Comparison of ENCODE assay signal across 2 cellular contexts in the genomic region with DNA sequence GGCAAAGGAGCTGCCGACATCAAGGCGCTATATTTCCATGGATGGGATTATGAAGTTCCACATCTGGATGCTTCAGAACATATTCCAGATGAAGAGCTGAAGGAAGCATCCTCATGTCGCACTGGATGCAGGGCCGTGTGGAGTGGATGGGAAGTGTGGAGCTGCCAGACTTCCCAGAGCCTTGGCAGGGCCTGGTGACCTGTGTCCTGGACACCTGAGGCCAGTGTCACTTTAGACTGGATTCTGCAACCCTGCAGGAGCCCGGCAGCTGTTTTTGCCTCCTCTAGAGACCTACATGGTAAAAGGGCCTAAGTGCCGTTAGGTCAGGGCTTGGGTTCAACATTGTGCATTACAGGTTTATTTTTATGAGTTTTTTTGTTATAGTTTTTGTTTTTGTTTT.
TF ChIP-seq lines count a peak whose summit lies in the region.

No MANE protein-coding gene starts in this region.

TF ChIP-seq in GM23338, 12 proteins besides CTCF, POLR2A, EP300 and RAD21 (continues in another document):
- TF ChIP-seq, protein P1, sequence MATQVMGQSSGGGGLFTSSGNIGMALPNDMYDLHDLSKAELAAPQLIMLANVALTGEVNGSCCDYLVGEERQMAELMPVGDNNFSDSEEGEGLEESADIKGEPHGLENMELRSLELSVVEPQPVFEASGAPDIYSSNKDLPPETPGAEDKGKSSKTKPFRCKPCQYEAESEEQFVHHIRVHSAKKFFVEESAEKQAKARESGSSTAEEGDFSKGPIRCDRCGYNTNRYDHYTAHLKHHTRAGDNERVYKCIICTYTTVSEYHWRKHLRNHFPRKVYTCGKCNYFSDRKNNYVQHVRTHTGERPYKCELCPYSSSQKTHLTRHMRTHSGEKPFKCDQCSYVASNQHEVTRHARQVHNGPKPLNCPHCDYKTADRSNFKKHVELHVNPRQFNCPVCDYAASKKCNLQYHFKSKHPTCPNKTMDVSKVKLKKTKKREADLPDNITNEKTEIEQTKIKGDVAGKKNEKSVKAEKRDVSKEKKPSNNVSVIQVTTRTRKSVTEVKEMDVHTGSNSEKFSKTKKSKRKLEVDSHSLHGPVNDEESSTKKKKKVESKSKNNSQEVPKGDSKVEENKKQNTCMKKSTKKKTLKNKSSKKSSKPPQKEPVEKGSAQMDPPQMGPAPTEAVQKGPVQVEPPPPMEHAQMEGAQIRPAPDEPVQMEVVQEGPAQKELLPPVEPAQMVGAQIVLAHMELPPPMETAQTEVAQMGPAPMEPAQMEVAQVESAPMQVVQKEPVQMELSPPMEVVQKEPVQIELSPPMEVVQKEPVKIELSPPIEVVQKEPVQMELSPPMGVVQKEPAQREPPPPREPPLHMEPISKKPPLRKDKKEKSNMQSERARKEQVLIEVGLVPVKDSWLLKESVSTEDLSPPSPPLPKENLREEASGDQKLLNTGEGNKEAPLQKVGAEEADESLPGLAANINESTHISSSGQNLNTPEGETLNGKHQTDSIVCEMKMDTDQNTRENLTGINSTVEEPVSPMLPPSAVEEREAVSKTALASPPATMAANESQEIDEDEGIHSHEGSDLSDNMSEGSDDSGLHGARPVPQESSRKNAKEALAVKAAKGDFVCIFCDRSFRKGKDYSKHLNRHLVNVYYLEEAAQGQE (IDR thresholded peaks at IDR 0.05; ENCODE audit: unreplicated experiment) = no peak
- TF ChIP-seq, protein P2, sequence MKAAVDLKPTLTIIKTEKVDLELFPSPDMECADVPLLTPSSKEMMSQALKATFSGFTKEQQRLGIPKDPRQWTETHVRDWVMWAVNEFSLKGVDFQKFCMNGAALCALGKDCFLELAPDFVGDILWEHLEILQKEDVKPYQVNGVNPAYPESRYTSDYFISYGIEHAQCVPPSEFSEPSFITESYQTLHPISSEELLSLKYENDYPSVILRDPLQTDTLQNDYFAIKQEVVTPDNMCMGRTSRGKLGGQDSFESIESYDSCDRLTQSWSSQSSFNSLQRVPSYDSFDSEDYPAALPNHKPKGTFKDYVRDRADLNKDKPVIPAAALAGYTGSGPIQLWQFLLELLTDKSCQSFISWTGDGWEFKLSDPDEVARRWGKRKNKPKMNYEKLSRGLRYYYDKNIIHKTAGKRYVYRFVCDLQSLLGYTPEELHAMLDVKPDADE (IDR thresholded peaks at IDR 0.05) = no peak
- no peak for TF ChIP-seq NANOG (IDR thresholded peaks at IDR 0.05; ENCODE audit: borderline replicate concordance)
- TF ChIP-seq EZH2 (IDR thresholded peaks at IDR 0.05; ENCODE audit: low read depth, unreplicated experiment) = no peak
- TF ChIP-seq, protein P3, sequence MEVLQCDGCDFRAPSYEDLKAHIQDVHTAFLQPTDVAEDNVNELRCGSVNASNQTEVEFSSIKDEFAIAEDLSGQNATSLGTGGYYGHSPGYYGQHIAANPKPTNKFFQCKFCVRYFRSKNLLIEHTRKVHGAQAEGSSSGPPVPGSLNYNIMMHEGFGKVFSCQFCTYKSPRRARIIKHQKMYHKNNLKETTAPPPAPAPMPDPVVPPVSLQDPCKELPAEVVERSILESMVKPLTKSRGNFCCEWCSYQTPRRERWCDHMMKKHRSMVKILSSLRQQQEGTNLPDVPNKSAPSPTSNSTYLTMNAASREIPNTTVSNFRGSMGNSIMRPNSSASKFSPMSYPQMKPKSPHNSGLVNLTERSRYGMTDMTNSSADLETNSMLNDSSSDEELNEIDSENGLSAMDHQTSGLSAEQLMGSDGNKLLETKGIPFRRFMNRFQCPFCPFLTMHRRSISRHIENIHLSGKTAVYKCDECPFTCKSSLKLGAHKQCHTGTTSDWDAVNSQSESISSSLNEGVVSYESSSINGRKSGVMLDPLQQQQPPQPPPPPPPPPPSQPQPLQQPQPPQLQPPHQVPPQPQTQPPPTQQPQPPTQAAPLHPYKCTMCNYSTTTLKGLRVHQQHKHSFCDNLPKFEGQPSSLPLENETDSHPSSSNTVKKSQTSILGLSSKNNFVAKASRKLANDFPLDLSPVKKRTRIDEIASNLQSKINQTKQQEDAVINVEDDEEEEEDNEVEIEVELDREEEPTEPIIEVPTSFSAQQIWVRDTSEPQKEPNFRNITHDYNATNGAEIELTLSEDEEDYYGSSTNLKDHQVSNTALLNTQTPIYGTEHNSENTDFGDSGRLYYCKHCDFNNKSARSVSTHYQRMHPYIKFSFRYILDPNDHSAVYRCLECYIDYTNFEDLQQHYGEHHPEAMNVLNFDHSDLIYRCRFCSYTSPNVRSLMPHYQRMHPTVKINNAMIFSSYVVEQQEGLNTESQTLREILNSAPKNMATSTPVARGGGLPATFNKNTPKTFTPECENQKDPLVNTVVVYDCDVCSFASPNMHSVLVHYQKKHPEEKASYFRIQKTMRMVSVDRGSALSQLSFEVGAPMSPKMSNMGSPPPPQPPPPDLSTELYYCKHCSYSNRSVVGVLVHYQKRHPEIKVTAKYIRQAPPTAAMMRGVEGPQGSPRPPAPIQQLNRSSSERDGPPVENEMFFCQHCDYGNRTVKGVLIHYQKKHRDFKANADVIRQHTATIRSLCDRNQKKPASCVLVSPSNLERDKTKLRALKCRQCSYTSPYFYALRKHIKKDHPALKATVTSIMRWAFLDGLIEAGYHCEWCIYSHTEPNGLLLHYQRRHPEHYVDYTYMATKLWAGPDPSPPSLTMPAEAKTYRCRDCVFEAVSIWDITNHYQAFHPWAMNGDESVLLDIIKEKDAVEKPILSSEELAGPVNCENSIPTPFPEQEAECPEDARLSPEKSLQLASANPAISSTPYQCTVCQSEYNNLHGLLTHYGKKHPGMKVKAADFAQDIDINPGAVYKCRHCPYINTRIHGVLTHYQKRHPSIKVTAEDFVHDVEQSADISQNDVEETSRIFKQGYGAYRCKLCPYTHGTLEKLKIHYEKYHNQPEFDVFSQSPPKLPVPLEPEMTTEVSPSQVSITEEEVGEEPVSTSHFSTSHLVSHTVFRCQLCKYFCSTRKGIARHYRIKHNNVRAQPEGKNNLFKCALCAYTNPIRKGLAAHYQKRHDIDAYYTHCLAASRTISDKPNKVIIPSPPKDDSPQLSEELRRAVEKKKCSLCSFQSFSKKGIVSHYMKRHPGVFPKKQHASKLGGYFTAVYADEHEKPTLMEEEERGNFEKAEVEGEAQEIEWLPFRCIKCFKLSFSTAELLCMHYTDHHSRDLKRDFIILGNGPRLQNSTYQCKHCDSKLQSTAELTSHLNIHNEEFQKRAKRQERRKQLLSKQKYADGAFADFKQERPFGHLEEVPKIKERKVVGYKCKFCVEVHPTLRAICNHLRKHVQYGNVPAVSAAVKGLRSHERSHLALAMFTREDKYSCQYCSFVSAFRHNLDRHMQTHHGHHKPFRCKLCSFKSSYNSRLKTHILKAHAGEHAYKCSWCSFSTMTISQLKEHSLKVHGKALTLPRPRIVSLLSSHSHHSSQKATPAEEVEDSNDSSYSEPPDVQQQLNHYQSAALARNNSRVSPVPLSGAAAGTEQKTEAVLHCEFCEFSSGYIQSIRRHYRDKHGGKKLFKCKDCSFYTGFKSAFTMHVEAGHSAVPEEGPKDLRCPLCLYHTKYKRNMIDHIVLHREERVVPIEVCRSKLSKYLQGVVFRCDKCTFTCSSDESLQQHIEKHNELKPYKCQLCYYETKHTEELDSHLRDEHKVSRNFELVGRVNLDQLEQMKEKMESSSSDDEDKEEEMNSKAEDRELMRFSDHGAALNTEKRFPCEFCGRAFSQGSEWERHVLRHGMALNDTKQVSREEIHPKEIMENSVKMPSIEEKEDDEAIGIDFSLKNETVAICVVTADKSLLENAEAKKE (CRISPR knock-in tag; IDR thresholded peaks at IDR 0.05) = no peak
- TF ChIP-seq ZNF331 (CRISPR knock-in tag; IDR thresholded peaks at IDR 0.05; ENCODE audit: low read depth) = no peak
- no peak for TF ChIP-seq ZNF114 (CRISPR knock-in tag; IDR thresholded peaks at IDR 0.05)
- no peak for TF ChIP-seq JUNB (IDR thresholded peaks at IDR 0.05; ENCODE audit: unreplicated experiment)
- no peak for TF ChIP-seq CREB1 (CRISPR knock-in tag; IDR thresholded peaks at IDR 0.05; ENCODE audit: low read depth)
- TF ChIP-seq EZH2phosphoT487 (IDR thresholded peaks at IDR 0.05; ENCODE audit: unreplicated experiment) = no peak

TF ChIP-seq in H1, 55 proteins besides CTCF, POLR2A, EP300 and RAD21:
- TF ChIP-seq TEAD4 (IDR thresholded peaks at IDR 0.05; ENCODE audit: low read depth, low read length) (no peak), CBX8 (IDR thresholded peaks at IDR 0.05; ENCODE audit: borderline replicate concordance, low read depth, low read length) (no peak), YY1 (IDR thresholded peaks at IDR 0.05; ENCODE audit: low read depth, low read length) (no peak), ASH2L (IDR thresholded peaks at IDR 0.05; ENCODE audit: low read length) (no peak), BCL11A (IDR thresholded peaks at IDR 0.05; ENCODE audit: low read depth in 2 of 2, low read length in 2 of 2) (no peak), KDM1A (IDR thresholded peaks at IDR 0.05; ENCODE audit: borderline replicate concordance, low read length) (no peak)
- TF ChIP-seq, protein P4, sequence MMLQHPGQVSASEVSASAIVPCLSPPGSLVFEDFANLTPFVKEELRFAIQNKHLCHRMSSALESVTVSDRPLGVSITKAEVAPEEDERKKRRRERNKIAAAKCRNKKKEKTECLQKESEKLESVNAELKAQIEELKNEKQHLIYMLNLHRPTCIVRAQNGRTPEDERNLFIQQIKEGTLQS (IDR thresholded peaks at IDR 0.05; ENCODE audit: insufficient read depth, low read depth, low read length) = no peak
